10 cellular contexts compared by ENCODE assay signal in the genomic region with DNA sequence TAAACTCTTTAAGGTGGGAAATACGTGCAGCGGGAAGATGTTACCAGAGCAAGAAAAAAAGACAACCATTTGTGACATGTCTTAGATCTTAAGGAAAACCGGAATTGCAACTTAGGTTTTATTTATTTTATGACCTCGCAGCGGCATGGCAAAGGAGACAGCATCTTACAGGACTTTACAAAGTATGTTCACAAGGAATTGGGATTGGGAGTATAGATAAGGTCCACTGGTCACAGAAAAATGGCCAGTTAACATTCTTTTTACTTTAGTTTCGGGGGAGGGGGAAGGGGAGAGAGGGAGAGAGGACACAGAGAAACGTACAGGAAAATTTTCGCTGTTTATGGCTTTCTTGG.
DNase-seq lines count a peak whose midpoint lies in the region; ATAC-seq, FAIRE-seq and TF ChIP-seq lines count a peak whose summit lies in the region.
"Had no signal": no experiment of that assay in that cellular context is flagged by ENCODE, and none has a peak within 500 bp of the region (broad histone marks: within the 10 kb centered on the region; RNA-seq: fewer than 3 reads in every experiment).

No MANE protein-coding gene starts in this region.

- H3K9ac ChIP-seq in IMR-90 (ENCODE audit: low read depth, low read length) (no peak overlapping the region), endothelial cell of umbilical vein (replicated peaks; ENCODE audit: extremely low read depth, insufficient read depth, low read length) (no peak overlapping the region), neural cell (ENCODE audit: low read length) (no peak overlapping the region)

- H2AK5ac ChIP-seq in IMR-90 (ENCODE audit: low read depth, low read length), result no peak overlapping the region

- no peaks in the 10 kb centered on the region for H3K79me1 ChIP-seq in IMR-90 (ENCODE audit: low read depth in 1 of 2, low read length in 2 of 2)

- in situ Hi-C loops in IMR-90 (cut with MboI; ENCODE audit: low sequenced_read_pairs), result no loop called here

- H2BK20ac ChIP-seq in IMR-90 (ENCODE audit: low read depth, low read length), result no peak overlapping the region

- H3K27me3 Mint-ChIP-seq in stimulated activated memory B cell treated with anti-CD40 and anti-IgM and Interleukin-4, amounts not matched to agents 10 μg/mL and 1 μg/mL and 100 μg/mL, for 72 hours, result peaks cover 3% of the 10 kb centered on the region

- H3K79me2 ChIP-seq in endothelial cell of umbilical vein (ENCODE audit: control insufficient read depth, insufficient read depth, low read length), result no peaks in the 10 kb centered on the region
- H3K79me2 ChIP-seq in neural cell (replicated peaks; ENCODE audit: insufficient read depth, low read length), result no peaks in the 10 kb centered on the region

- 47% methylated on average over 4 of the region's 8 CpGs; no CpG with 5 or more reads in 1 of the 2 experiments for WGBS in IMR-90 (ENCODE audit: extremely low coverage in 2 of 2, insufficient read length in 1 of 2), 2 experiments

- peaks cover 2% of the 10 kb centered on the region for H3K9me3 Mint-ChIP-seq in stimulated activated memory B cell treated with anti-CD40 and anti-IgM and Interleukin-4, amounts not matched to agents 10 μg/mL and 1 μg/mL and 100 μg/mL, for 72 hours

- intact Hi-C loops in IMR-90 (cut with micrococcal nuclease) (no loop called here), endothelial cell of umbilical vein (cut with micrococcal nuclease) (no loop called here)

- no peak for ATAC-seq in IMR-90 (ENCODE audit: low read depth)
- ATAC-seq in stimulated activated memory B cell treated with anti-CD40 and anti-IgM and Interleukin-4, amounts not matched to agents 10 μg/mL and 1 μg/mL and 100 μg/mL, for 72 hours, result no peak

- H3K4ac ChIP-seq in IMR-90 (ENCODE audit: low read depth, low read length), result no peak overlapping the region

- H3K27ac ChIP-seq in IMR-90 (ENCODE audit: insufficient read depth, low read length) (no peak overlapping the region), endothelial cell of umbilical vein (ENCODE audit: insufficient read depth, low read depth, low read length) (no peak overlapping the region), neural cell (ENCODE audit: low read length) (no peak overlapping the region)
- H3K27ac ChIP-seq: uterus had no signal

- H3K23ac ChIP-seq in IMR-90 (ENCODE audit: low read depth, low read length), result no peak overlapping the region

- no peak overlapping the region for H3K14ac ChIP-seq in IMR-90 (replicated peaks; ENCODE audit: low read depth, low read length)

- H4K91ac ChIP-seq in IMR-90 (ENCODE audit: insufficient read depth, low read depth, low read length), result no peak overlapping the region

- no peaks in the 10 kb centered on the region for H3K36me3 Mint-ChIP-seq in stimulated activated memory B cell treated with anti-CD40 and anti-IgM and Interleukin-4, amounts not matched to agents 10 μg/mL and 1 μg/mL and 100 μg/mL, for 72 hours

- H3K36me3 ChIP-seq in IMR-90 (ENCODE audit: control insufficient read depth, insufficient read depth, low read length) (no peaks in the 10 kb centered on the region), endothelial cell of umbilical vein (ENCODE audit: control insufficient read depth in 2 of 2, extremely low read depth in 1 of 2, insufficient read depth in 2 of 2, low read length in 2 of 2) (no peaks in the 10 kb centered on the region), neural cell (ENCODE audit: insufficient read depth, low read length) (no peaks in the 10 kb centered on the region)
- H3K36me3 ChIP-seq: uterus had no signal

- POLR2A ChIA-PET in AG04449 (lab: Yijun Ruan, JAX) (no interaction called here), IMR-90 (lab: Charles Lee; ENCODE audit: unreplicated experiment) (no interaction called here), endothelial cell of umbilical vein (lab: Charles Lee) (no interaction called here)

- no peak for DNase-seq in AG04449 (ENCODE audit: low read depth, low spot score)
- no peak for DNase-seq in IMR-90
- DNase-seq in endothelial cell of umbilical vein (ENCODE audit: low read depth, low spot score), result no peak
- DNase-seq in amniotic stem cell (lab: John Stamatoyannopoulos, UW), result no peak
- DNase-seq in mesenteric fat pad (ENCODE audit: low spot score), result no peak
- no peak for DNase-seq in KG1 (lab: John Stamatoyannopoulos, UW)
- DNase-seq: activated CD4-positive, alpha-beta T cell treated with anti-CD3 and anti-CD28 coated beads for 1 hour; uterus had no signal

- H2AK9ac ChIP-seq in IMR-90 (replicated peaks; ENCODE audit: low read depth, low read length, poor library complexity), result no peak overlapping the region

- no peak overlapping the region for H4K8ac ChIP-seq in IMR-90 (ENCODE audit: low read depth in 2 of 2, low read length in 2 of 2)

- no peak overlapping the region for H2BK15ac ChIP-seq in IMR-90 (ENCODE audit: low read depth, low read length)

- H2AFZ ChIP-seq in IMR-90 (replicated peaks; ENCODE audit: low read length, poor library complexity) (no peak overlapping the region), endothelial cell of umbilical vein (ENCODE audit: low read depth, low read length) (peak overlapping the region; percentile 95), neural cell (ENCODE audit: low read depth, low read length) (no peak overlapping the region)

- H3K9me2 ChIP-seq in neural cell (ENCODE audit: insufficient read depth, low read length), result no peaks in the 10 kb centered on the region

- H3K9me1 ChIP-seq in IMR-90 (ENCODE audit: insufficient read depth, low read length) (no peaks in the 10 kb centered on the region), endothelial cell of umbilical vein (replicated peaks; ENCODE audit: control insufficient read depth, extremely low read depth, insufficient read depth, low read length) (no peaks in the 10 kb centered on the region)

- H3K4me1 ChIP-seq in IMR-90 (ENCODE audit: control insufficient read depth, insufficient read depth, low read length) (no peaks in the 10 kb centered on the region), endothelial cell of umbilical vein (ENCODE audit: control insufficient read depth, extremely low read depth, insufficient read depth, low read length) (no peaks in the 10 kb centered on the region)
- H3K4me1 ChIP-seq: uterus had no signal

- peak overlapping the region; percentile 52 for H3K4me3 ChIP-seq in AG04449 (ENCODE audit: low read depth, low read length)
- H3K4me3 ChIP-seq in IMR-90 (ENCODE audit: insufficient read depth, low read depth, low read length), result peak overlapping the region; percentile 49; the same call in 1 of the 2 replicates
- peak overlapping the region; percentile 34 to 61 (median 42) for H3K4me3 ChIP-seq in endothelial cell of umbilical vein (replicated peaks in 1 of 3; ENCODE audit: insufficient read depth in 1 of 3, low read depth in 1 of 3, low read length in 3 of 3)
- H3K4me3 ChIP-seq in neural cell (ENCODE audit: low read length), result peak overlapping the region; percentile 57

- TF ChIP-seq POLR2A in IMR-90 (IDR thresholded peaks at IDR 0.05; ENCODE audit: low read depth, low read length), result no peak
- TF ChIP-seq POLR2A in endothelial cell of umbilical vein (IDR thresholded peaks at IDR 0.05; ENCODE audit: low read depth, low read length), result no peak

- no peak for TF ChIP-seq EP300 in neural cell (conservative IDR thresholded peaks at IDR 0.05; ENCODE audit: poor library complexity, severe bottlenecking)

- BruUV-seq in IMR-90 (replicated peaks; lab: Mats Ljungman, UMichigan) (no TSS peak), endothelial cell of umbilical vein (replicated peaks; lab: Mats Ljungman, UMichigan) (no TSS peak)

- H3K4me3 Mint-ChIP-seq in stimulated activated memory B cell treated with anti-CD40 and anti-IgM and Interleukin-4, amounts not matched to agents 10 μg/mL and 1 μg/mL and 100 μg/mL, for 72 hours, result no peak overlapping the region

- no peak overlapping the region for H2BK5ac ChIP-seq in IMR-90 (ENCODE audit: low read depth, low read length, poor library complexity, severe bottlenecking)

- H3K4me1 Mint-ChIP-seq in stimulated activated memory B cell treated with anti-CD40 and anti-IgM and Interleukin-4, amounts not matched to agents 10 μg/mL and 1 μg/mL and 100 μg/mL, for 72 hours, result no peaks in the 10 kb centered on the region

- H3F3A ChIP-seq in neural cell (ENCODE audit: insufficient read depth, low read length, poor library complexity, severe bottlenecking), result no peaks in the 10 kb centered on the region

- TF ChIP-seq CTCF in AG04449 (IDR thresholded peaks at IDR 0.05; ENCODE audit: insufficient read depth, low read length, missing control alignments), result no peak
- TF ChIP-seq CTCF in IMR-90 (conservative IDR thresholded peaks at IDR 0.05; ENCODE audit: low read depth, low read length), result no peak
- TF ChIP-seq CTCF in endothelial cell of umbilical vein (IDR thresholded peaks at IDR 0.05; ENCODE audit: extremely low read depth in 1 of 2, insufficient read depth in 1 of 2, low read depth in 1 of 2, low read length in 2 of 2), result no peak
- no peak for TF ChIP-seq CTCF in neural cell (IDR thresholded peaks at IDR 0.05; ENCODE audit: poor library complexity, severe bottlenecking)

- H3K27me3 ChIP-seq in IMR-90 (ENCODE audit: control insufficient read depth, insufficient read depth, low read length) (peaks cover 2% of the 10 kb centered on the region; the same call in 1 of the 2 replicates), endothelial cell of umbilical vein (ENCODE audit: control insufficient read depth in 2 of 2, insufficient read depth in 2 of 2, low read length in 2 of 2) (peaks cover 6 to 9% of the 10 kb centered on the region in 2 experiments), neural cell (ENCODE audit: insufficient read depth, low read depth, low read length) (no peaks in the 10 kb centered on the region)
- H3K27me3 ChIP-seq: uterus had no signal

- H3K27ac Mint-ChIP-seq in stimulated activated memory B cell treated with anti-CD40 and anti-IgM and Interleukin-4, amounts not matched to agents 10 μg/mL and 1 μg/mL and 100 μg/mL, for 72 hours, result no peak overlapping the region

- no peak overlapping the region for H4K5ac ChIP-seq in IMR-90 (ENCODE audit: low read depth, low read length)

- no peak overlapping the region for H2BK120ac ChIP-seq in IMR-90 (ENCODE audit: low read depth, low read length)

- dilution Hi-C loops in IMR-90 (cut with HindIII; ENCODE audit: low sequenced_read_pairs, unreplicated experiment), result no loop called here
- dilution Hi-C loops in endothelial cell of umbilical vein (cut with MboI; ENCODE audit: extremely low pct_ligation_motif_present, low sequenced_read_pairs), result no loop called here

- CTCF ChIA-PET in AG04449 (lab: Yijun Ruan, JAX) (no interaction called here), IMR-90 (lab: Yijun Ruan, JAX) (no interaction called here), endothelial cell of umbilical vein (lab: Charles Lee) (no interaction called here)

- H3K56ac ChIP-seq in IMR-90 (ENCODE audit: extremely low read depth, insufficient read depth, low read length), result no peak overlapping the region

- TF ChIP-seq RAD21 in IMR-90 (IDR thresholded peaks at IDR 0.05; ENCODE audit: low read length) (no peak), neural cell (conservative IDR thresholded peaks at IDR 0.05) (no peak)

- no peak for FAIRE-seq in endothelial cell of umbilical vein (lab: Jason Lieb, UNC)

- H3K4me2 ChIP-seq in IMR-90 (ENCODE audit: low read depth, low read length) (peak overlapping the region; percentile 25; the same call in 1 of the 2 replicates), endothelial cell of umbilical vein (ENCODE audit: insufficient read depth, low read length) (peak overlapping the region; percentile 84), neural cell (ENCODE audit: low read length) (no peak overlapping the region)

- no peak overlapping the region for H3K18ac ChIP-seq in IMR-90 (ENCODE audit: low read depth, low read length)

- H3K9me3 ChIP-seq in IMR-90 (ENCODE audit: control insufficient read depth, insufficient read depth, low read length), result no peaks in the 10 kb centered on the region
- H3K9me3 ChIP-seq in endothelial cell of umbilical vein (replicated peaks; ENCODE audit: control insufficient read depth, insufficient read depth, low read length), result no peaks in the 10 kb centered on the region
- no peaks in the 10 kb centered on the region for H3K9me3 ChIP-seq in neural cell (ENCODE audit: low read length)
- H3K9me3 ChIP-seq: uterus had no signal

- H4K20me1 ChIP-seq in IMR-90 (ENCODE audit: insufficient read depth, low read length) (no peaks in the 10 kb centered on the region), endothelial cell of umbilical vein (replicated peaks; ENCODE audit: control insufficient read depth, extremely low read depth, insufficient read depth, low read length) (no peaks in the 10 kb centered on the region), neural cell (ENCODE audit: insufficient read depth) (no peaks in the 10 kb centered on the region)
